In the genomic region with DNA sequence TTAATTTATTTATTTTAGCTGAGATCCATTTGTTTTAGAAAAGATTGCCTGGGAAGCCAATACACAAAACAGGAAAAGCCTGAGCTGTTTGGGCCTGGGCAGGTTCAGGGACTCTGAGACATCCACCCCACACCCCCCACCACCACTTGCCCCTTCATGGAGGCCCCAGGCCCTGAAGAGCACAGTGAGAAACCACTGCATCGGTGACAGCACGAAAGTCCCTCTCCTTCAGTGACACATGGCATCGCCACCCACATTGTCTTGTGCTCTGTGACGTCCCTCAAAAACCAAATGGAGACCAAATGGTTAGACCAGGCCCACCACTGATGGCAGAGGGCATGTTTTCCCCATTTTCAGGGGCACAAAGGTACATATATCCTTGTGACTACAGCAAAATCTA, we compare ENCODE assay signal across 33 cellular contexts.
DNase-seq lines count a peak whose midpoint lies in the region; ATAC-seq, FAIRE-seq and TF ChIP-seq lines count a peak whose summit lies in the region.
"Had no signal": no experiment of that assay in that cellular context is flagged by ENCODE, and none has a peak within 500 bp of the region (broad histone marks: within the 10 kb centered on the region; RNA-seq: fewer than 3 reads in every experiment).

No MANE protein-coding gene starts in this region.

- WGBS in neuronal stem cell (ENCODE audit: extremely low coverage in 2 of 2, insufficient read length in 2 of 2, insufficient replicate concordance in 1 of 2), 2 donors: no CpG with 5 or more reads among the region's 4 CpGs

- no peaks in the 10 kb centered on the region for H3K27me3 ChIP-seq in neuronal stem cell (ENCODE audit: control insufficient read depth in 3 of 3, insufficient read depth in 3 of 3, low read depth in 1 of 3, low read length in 3 of 3)
- H3K27me3 ChIP-seq: BE2C; BLaER1; BLaER1 treated with 17β-estradiol and CSF1 and Interleukin-3, amounts not matched to agents 10 nM and 100 nM had no signal

- no peak overlapping the region for H4K8ac ChIP-seq in neuronal stem cell (ENCODE audit: low read depth, low read length)

- no peak overlapping the region for H3K4ac ChIP-seq in neuronal stem cell (ENCODE audit: low read length)

- intact Hi-C loops in kidney (cut with DNase I) (no loop called here), posterior vena cava (cut with DNase I) (no loop called here)

- H3K27ac ChIP-seq in kidney (ENCODE audit: low read depth in 2 of 2, low read length in 2 of 2): no peak overlapping the region
- H3K27ac ChIP-seq in neuronal stem cell (replicated peaks; ENCODE audit: low read length): no peak overlapping the region
- H3K27ac ChIP-seq: 22Rv1; A549; BLaER1; BLaER1 treated with 17β-estradiol and CSF1 and Interleukin-3, amounts not matched to agents 10 nM and 100 nM; C4-2B had no signal

- no peak for TF ChIP-seq CTCF in kidney (IDR thresholded peaks at IDR 0.05; ENCODE audit: borderline replicate concordance, extremely low read depth, insufficient read depth)

- H4K91ac ChIP-seq in neuronal stem cell (ENCODE audit: low read depth, low read length, poor library complexity): no peak overlapping the region

- H3K4me2 ChIP-seq in neuronal stem cell (ENCODE audit: insufficient read depth, low read length, poor library complexity, severe bottlenecking): no peak overlapping the region
- H3K4me2 ChIP-seq: A549; BLaER1; BLaER1 treated with 17β-estradiol and CSF1 and Interleukin-3, amounts not matched to agents 10 nM and 100 nM had no signal

- no peak overlapping the region for H2BK5ac ChIP-seq in neuronal stem cell (ENCODE audit: low read length)

- no peak overlapping the region for H2BK120ac ChIP-seq in neuronal stem cell (ENCODE audit: low read depth, low read length)

- ATAC-seq in HG02884 (IDR thresholded peaks at IDR 0.05; ENCODE audit: unreplicated experiment) (no peak), GM21390 (IDR thresholded peaks at IDR 0.05; ENCODE audit: unreplicated experiment) (no peak), GM21737 (IDR thresholded peaks at IDR 0.05; ENCODE audit: unreplicated experiment) (no peak)
- ATAC-seq: A549; CD8-positive, alpha-beta T cell had no signal

- H3K36me3 ChIP-seq in kidney (ENCODE audit: control insufficient read depth in 1 of 2, insufficient read depth in 2 of 2, low read length in 2 of 2) (no peaks in the 10 kb centered on the region), neuronal stem cell (replicated peaks in 1 of 2; ENCODE audit: control insufficient read depth in 2 of 2, insufficient read depth in 2 of 2, low read length in 2 of 2) (no peaks in the 10 kb centered on the region)
- H3K36me3 ChIP-seq: BE2C; BLaER1; BLaER1 treated with 17β-estradiol and CSF1 and Interleukin-3, amounts not matched to agents 10 nM and 100 nM had no signal

- peak; percentile 23 for DNase-seq in kidney
- no peak for DNase-seq in neuronal stem cell (ENCODE audit: low spot score)
- DNase-seq in posterior vena cava (ENCODE audit: low spot score): peak; percentile 66
- DNase-seq: 8988T; ACHN; AML-193; BE2C; C1 segment of cervical spinal cord; Caco-2; Calu3; CD4-positive, alpha-beta memory T cell; CD4-positive, alpha-beta T cell; CD4-positive, CD25-positive, alpha-beta regulatory T cell; CD8-positive, alpha-beta memory T cell; CD8-positive, alpha-beta T cell; COR-L47; DMS 273 treated with DMSO at 0.1 percent for 48 hours; DMS153; DMS53; DMS79; DMS79 treated with DMSO at 0.1 percent for 48 hours; DND-41; EL had no signal

- H2BK12ac ChIP-seq in neuronal stem cell (ENCODE audit: low read length): no peak overlapping the region

- H2BK15ac ChIP-seq in neuronal stem cell (ENCODE audit: low read length): no peak overlapping the region

- FAIRE-seq in kidney (lab: Jason Lieb, UNC): no peak
- FAIRE-seq: A204.1, A549, D721Med had no signal

- no peaks in the 10 kb centered on the region for H3K79me1 ChIP-seq in neuronal stem cell (ENCODE audit: low read depth, low read length)

- H2AK5ac ChIP-seq in neuronal stem cell (ENCODE audit: low read depth, low read length): no peak overlapping the region

- H3K18ac ChIP-seq in neuronal stem cell (ENCODE audit: low read length): no peak overlapping the region

- H2AFZ ChIP-seq in neuronal stem cell (ENCODE audit: low read length): no peak overlapping the region

- H3K23ac ChIP-seq in neuronal stem cell (ENCODE audit: low read depth, low read length, poor library complexity): peak overlapping the region; percentile 49

- H3K9me3 ChIP-seq in kidney (ENCODE audit: control insufficient read depth in 1 of 2, low read length in 2 of 2) (no peaks in the 10 kb centered on the region), neuronal stem cell (replicated peaks in 1 of 2; ENCODE audit: control insufficient read depth in 2 of 2, insufficient read depth in 1 of 2, low read depth in 1 of 2, low read length in 2 of 2) (no peaks in the 10 kb centered on the region)
- H3K9me3 ChIP-seq: A549; BE2C; BLaER1; BLaER1 treated with 17β-estradiol and CSF1 and Interleukin-3, amounts not matched to agents 10 nM and 100 nM; Caco-2 had no signal

- no peak overlapping the region for H3K9ac ChIP-seq in kidney (ENCODE audit: low read length in 2 of 2)
- H3K9ac ChIP-seq in neuronal stem cell (ENCODE audit: low read depth, low read length, poor library complexity): no peak overlapping the region
- H3K9ac ChIP-seq: BLaER1; BLaER1 treated with 17β-estradiol and CSF1 and Interleukin-3, amounts not matched to agents 10 nM and 100 nM had no signal

- no peak overlapping the region for H3K14ac ChIP-seq in neuronal stem cell (ENCODE audit: low read length)

- no peak overlapping the region for H3K4me3 ChIP-seq in kidney (ENCODE audit: low read length in 2 of 2)
- no peak overlapping the region for H3K4me3 ChIP-seq in neuronal stem cell (ENCODE audit: low read length in 2 of 2)
- H3K4me3 ChIP-seq: A549; BLaER1; BLaER1 treated with 17β-estradiol and CSF1 and Interleukin-3, amounts not matched to agents 10 nM and 100 nM had no signal

- H3K4me1 ChIP-seq in kidney (ENCODE audit: control insufficient read depth in 1 of 2, insufficient read depth in 1 of 2, low read depth in 1 of 2, low read length in 2 of 2): no peaks in the 10 kb centered on the region
- H3K4me1 ChIP-seq in neuronal stem cell (ENCODE audit: control insufficient read depth in 2 of 2, insufficient read depth in 1 of 2, low read depth in 1 of 2, low read length in 2 of 2): peaks cover 0 to 5% of the 10 kb centered on the region in 2 donors
- H3K4me1 ChIP-seq: A549, BE2C, Caco-2 had no signal
